Comparison of ENCODE assay signal across 13 cellular contexts in the genomic region with DNA sequence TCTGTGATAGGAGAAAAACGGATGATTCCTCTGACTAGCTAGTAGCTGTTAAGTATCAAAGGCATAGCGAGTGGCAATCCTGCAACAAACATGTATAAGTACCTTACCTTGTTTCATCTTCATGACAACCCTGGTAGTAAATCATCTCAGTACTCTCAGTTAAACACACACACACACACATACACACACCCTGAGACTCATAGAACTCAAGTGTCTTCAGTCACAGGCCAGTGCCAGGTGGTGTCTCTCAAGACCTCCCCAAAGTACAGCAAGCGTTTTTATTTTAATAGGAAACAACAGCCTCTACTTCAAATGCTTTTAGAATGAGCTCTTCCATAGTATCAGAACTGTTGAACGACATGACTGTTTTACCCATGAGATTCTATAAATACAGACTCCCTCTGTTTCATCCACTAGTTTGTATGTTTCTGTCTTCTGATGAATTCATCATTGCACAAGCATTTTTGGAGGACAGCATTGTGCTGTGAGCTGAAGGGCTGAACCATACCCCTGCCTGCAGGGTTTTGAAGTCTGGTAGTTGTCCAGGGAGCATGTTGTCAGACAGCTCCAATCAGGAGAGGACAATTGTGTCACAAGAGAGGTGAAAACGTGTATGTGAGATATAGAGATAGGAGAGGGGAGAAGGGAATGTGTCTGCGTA.
DNase-seq lines count a peak whose midpoint lies in the region; ATAC-seq, FAIRE-seq and TF ChIP-seq lines count a peak whose summit lies in the region.
"Had no signal": no experiment of that assay in that cellular context is flagged by ENCODE, and none has a peak within 500 bp of the region (broad histone marks: within the 10 kb centered on the region; RNA-seq: fewer than 3 reads in every experiment).

No MANE protein-coding gene starts in this region.

- in situ Hi-C loops in GM13977 (cut with MboI; ENCODE audit: low pct_unique_long_range_greater_than_20kb, low sequenced_read_pairs, unreplicated experiment) = no loop called here

- peaks cover 3% of the 10 kb centered on the region for H3K27me3 Mint-ChIP-seq in HFFc6 (ENCODE audit: insufficient read depth)
- H3K27me3 Mint-ChIP-seq: CD4-positive, alpha-beta T cell had no signal

- H3F3A ChIP-seq in SK-N-SH (replicated peaks; ENCODE audit: insufficient read depth) = no peaks in the 10 kb centered on the region

- H3K4me2 ChIP-seq in SK-N-SH = peak overlapping the region; percentile 5; the same call in 1 of the 2 replicates
- H3K4me2 ChIP-seq: smooth muscle cell had no signal

- H3K9ac ChIP-seq in SK-N-SH = no peak overlapping the region

- no peak for FAIRE-seq in pancreas (lab: Jason Lieb, UNC)

- H3K4me3 Mint-ChIP-seq in HFFc6 = no peak overlapping the region
- H3K4me3 Mint-ChIP-seq: activated T-helper 1 cell treated with anti-CD3 and anti-CD28 coated beads, Interleukin-12 subunit alpha, Interleukin-12 subunit beta, Interleukin-2, Interleukin-4 antibody, amounts not matched to agents 30 ng/mL and 10 ng/mL and 1 ng/mL, durations not matched to agents 14 hours and 24 hours and 36 hours; CD4-positive, alpha-beta T cell had no signal

- no peaks in the 10 kb centered on the region for H3K36me3 ChIP-seq in SK-N-SH (replicated peaks in 1 of 2; ENCODE audit: control insufficient read depth in 1 of 2, insufficient read depth in 2 of 2, low read length in 1 of 2)
- H3K36me3 ChIP-seq in heart right ventricle = no peaks in the 10 kb centered on the region
- no peaks in the 10 kb centered on the region for H3K36me3 ChIP-seq in pancreas
- H3K36me3 ChIP-seq: WERI-Rb-1 had no signal

- 0 out of 4 replicates have a peak, but pooled peaks cover 0 to 9% of the 10 kb centered on the region in 2 experiments for H3K4me1 ChIP-seq in SK-N-SH (ENCODE audit: control insufficient read depth in 1 of 2, insufficient read depth in 2 of 2, low read depth in 1 of 2, low read length in 1 of 2)
- H3K4me1 ChIP-seq in heart right ventricle = peaks cover 5 to 53% (median 27%) of the 10 kb centered on the region in 9 donors
- H3K4me1 ChIP-seq in pancreas = no peaks in the 10 kb centered on the region

- CTCF ChIA-PET in SK-N-SH (lab: Yijun Ruan, JAX) = no interaction called here

- H3K27ac ChIP-seq in SK-N-SH (ENCODE audit: low read depth in 2 of 2, low read length in 1 of 2) (0 out of 4 replicates have a peak overlapping the region, but pooled peaks of 1 of the 2 experiments have one; percentile 3), heart right ventricle (peak overlapping the region in 8 of 10 donors; percentile 11 to 91 (median 86)), pancreas (no peak overlapping the region)
- H3K27ac ChIP-seq: WERI-Rb-1 had no signal

- H3K9me3 Mint-ChIP-seq in HFFc6 = no peaks in the 10 kb centered on the region
- H3K9me3 Mint-ChIP-seq: activated T-helper 1 cell treated with anti-CD3 and anti-CD28 coated beads, Interleukin-12 subunit alpha, Interleukin-12 subunit beta, Interleukin-2, Interleukin-4 antibody, amounts not matched to agents 30 ng/mL and 10 ng/mL and 1 ng/mL, durations not matched to agents 14 hours and 24 hours and 36 hours; CD4-positive, alpha-beta T cell had no signal

- WGBS in SK-N-SH (ENCODE audit: low lambda C conversion rate) = 43% methylated on average over 6 of the region's 6 CpGs
- WGBS in heart right ventricle, 2 donors = 42 to 49% methylated on average over 6 of the region's 6 CpGs
- 75 to 84% methylated on average over 6 of the region's 6 CpGs for WGBS in pancreas, 2 donors

- H3K9me2 ChIP-seq in SK-N-SH = no peaks in the 10 kb centered on the region

- intact Hi-C loops in heart right ventricle (cut with DNase I) (loop anchor here in 1 of 10 donors (5.0 kb wide), 1 partner anchor 199 kb away; a partner anchor contains a TSS), pancreas (cut with DNase I) (no loop called here)

- TF ChIP-seq CTCF in HFFc6 (IDR thresholded peaks at IDR 0.05) (no peak), SK-N-SH (IDR thresholded peaks at IDR 0.05) (no peak), heart right ventricle (IDR thresholded peaks at IDR 0.05) (no peak), pancreas (IDR thresholded peaks at IDR 0.05) (no peak), GM13977 (IDR thresholded peaks at IDR 0.05; ENCODE audit: extremely low read depth, insufficient read depth, missing control alignments) (no peak)

- TF ChIP-seq POLR2A in GM18505 (IDR thresholded peaks at IDR 0.05; ENCODE audit: borderline replicate concordance, extremely low read depth, insufficient read depth, insufficient read length) = no peak

- peak; percentile 59 for DNase-seq in AG08395 (ENCODE audit: low spot score)
- DNase-seq in HFFc6 = peak; percentile 68
- DNase-seq in SK-N-SH = no peak
- no peak for DNase-seq in heart right ventricle
- DNase-seq in ureter (ENCODE audit: low spot score) = no peak
- DNase-seq in pancreas = no peak
- DNase-seq in GM13977 (ENCODE audit: low spot score) = no peak
- DNase-seq: CD4-positive, alpha-beta T cell; NCI-H1048; WERI-Rb-1 had no signal

- peaks cover 22% of the 10 kb centered on the region for H3K4me1 Mint-ChIP-seq in HFFc6 (ENCODE audit: low read depth)

- H3K9me3 ChIP-seq in SK-N-SH (no peaks in the 10 kb centered on the region), heart right ventricle (no peaks in the 10 kb centered on the region), pancreas (no peaks in the 10 kb centered on the region)

- H3K27ac Mint-ChIP-seq in HFFc6 = peak overlapping the region; percentile 41
- H3K27ac Mint-ChIP-seq: activated T-helper 1 cell treated with anti-CD3 and anti-CD28 coated beads, Interleukin-12 subunit alpha, Interleukin-12 subunit beta, Interleukin-2, Interleukin-4 antibody, amounts not matched to agents 30 ng/mL and 10 ng/mL and 1 ng/mL, durations not matched to agents 14 hours and 24 hours and 36 hours; CD4-positive, alpha-beta T cell had no signal

- peak in 2 of 8 donors; percentile 7 to 11 for ATAC-seq in heart right ventricle
- ATAC-seq in pancreas = no peak
- ATAC-seq in GM18505 (IDR thresholded peaks at IDR 0.05; ENCODE audit: unreplicated experiment) = no peak

- H3K4me3 ChIP-seq in SK-N-SH (ENCODE audit: low read depth in 2 of 2, low read length in 1 of 2) (no peak overlapping the region), heart right ventricle (no peak overlapping the region), pancreas (no peak overlapping the region)
- H3K4me3 ChIP-seq: smooth muscle cell had no signal

- H3K27me3 ChIP-seq in SK-N-SH (ENCODE audit: insufficient read depth) = no peaks in the 10 kb centered on the region
- H3K27me3 ChIP-seq in heart right ventricle = no peaks in the 10 kb centered on the region
- no peaks in the 10 kb centered on the region for H3K27me3 ChIP-seq in pancreas

- H3K79me2 ChIP-seq in SK-N-SH (ENCODE audit: insufficient read depth) = no peaks in the 10 kb centered on the region

- TF ChIP-seq EP300 in SK-N-SH (IDR thresholded peaks at IDR 0.05; ENCODE audit: borderline replicate concordance in 1 of 2, low read depth in 1 of 2, low read length in 1 of 2) = no peak

- POLR2A ChIA-PET in SK-N-SH (lab: Yijun Ruan, JAX) = no interaction called here

- no peaks in the 10 kb centered on the region for H3K36me3 Mint-ChIP-seq in HFFc6 (ENCODE audit: low read depth)

- TF ChIP-seq RAD21 in SK-N-SH (IDR thresholded peaks at IDR 0.05; ENCODE audit: low read length) = no peak

- no peaks in the 10 kb centered on the region for H4K20me1 ChIP-seq in SK-N-SH (ENCODE audit: insufficient read depth)

- H2AFZ ChIP-seq in SK-N-SH (ENCODE audit: low read depth) = 0 out of 2 replicates have a peak overlapping the region, but pooled peaks have one; percentile 33

TF ChIP-seq in SK-N-SH, 30 proteins besides CTCF, POLR2A, EP300 and RAD21:
- TF ChIP-seq, protein P1, sequence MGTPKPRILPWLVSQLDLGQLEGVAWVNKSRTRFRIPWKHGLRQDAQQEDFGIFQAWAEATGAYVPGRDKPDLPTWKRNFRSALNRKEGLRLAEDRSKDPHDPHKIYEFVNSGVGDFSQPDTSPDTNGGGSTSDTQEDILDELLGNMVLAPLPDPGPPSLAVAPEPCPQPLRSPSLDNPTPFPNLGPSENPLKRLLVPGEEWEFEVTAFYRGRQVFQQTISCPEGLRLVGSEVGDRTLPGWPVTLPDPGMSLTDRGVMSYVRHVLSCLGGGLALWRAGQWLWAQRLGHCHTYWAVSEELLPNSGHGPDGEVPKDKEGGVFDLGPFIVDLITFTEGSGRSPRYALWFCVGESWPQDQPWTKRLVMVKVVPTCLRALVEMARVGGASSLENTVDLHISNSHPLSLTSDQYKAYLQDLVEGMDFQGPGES (IDR thresholded peaks at IDR 0.05; ENCODE audit: low read depth, low read length) = no peak

Comparison
In these comparisons a context has a peak if more than half of its experiments do, and no peak if none do; other contexts are left out.
1. DNase-seq: peak in AG08395 (single experiment) and HFFc6 (single experiment); none in SK-N-SH (single experiment), heart right ventricle (0 of 2), ureter (single experiment), pancreas (0 of 6) and GM13977 (single experiment).
2. H3K27ac ChIP-seq: peak in heart right ventricle (8 of 10); none in pancreas (0 of 4).